Comparison of ENCODE assay signal across 8 cellular contexts in genomic region chr6:16762265-16762546, GRCh38. TPM values are rescaled to one million over a fixed set of nuclear protein-coding genes. Genes with fewer than 3 reads are reported as not detected.
A peak's percentile ranks its signal among the peaks of the same experiment; 100 is the strongest.
DNase-seq lines count a peak whose midpoint lies in the region; ATAC-seq, FAIRE-seq and TF ChIP-seq lines count a peak whose summit lies in the region.

No MANE protein-coding gene starts in this region.

- BruUV-seq in HepG2 (replicated peaks; lab: Mats Ljungman, UMichigan), result no TSS peak

- peak overlapping the region; percentile 13 for H2AFZ ChIP-seq in HepG2 (ENCODE audit: low read length)

- peak overlapping the region; percentile 68 for H3K9ac ChIP-seq in adipocyte (ENCODE audit: low read length)
- peak overlapping the region; percentile 78 for H3K9ac ChIP-seq in HepG2 (ENCODE audit: insufficient read depth, low read depth, low read length)

- H3K27ac ChIP-seq in A549, result peak overlapping the region; percentile 95 to 100
- H3K27ac ChIP-seq in HepG2 (ENCODE audit: extremely low read length, insufficient read depth, low read length), result peak overlapping the region; percentile 76
- H3K27ac ChIP-seq in transverse colon, result peak overlapping the region; percentile 99 to 100 (median 100)

- H3K4me2 ChIP-seq in A549 (peak overlapping the region; percentile 93), HepG2 (ENCODE audit: low read depth, low read length) (peak overlapping the region; percentile 95)

- H4K20me1 ChIP-seq in HepG2 (ENCODE audit: insufficient read depth, low read length), result peaks cover 12% of the 10 kb centered on the region; the same call in 1 of the 2 replicates

- WGBS in A549 (ENCODE audit: missing lambda C conversion rate), result 2% methylated on average over 16 of the region's 21 CpGs
- WGBS in HepG2 (ENCODE audit: low lambda C conversion rate), result under 1% methylated on average over 21 of the region's 21 CpGs
- WGBS in transverse colon (ENCODE audit: low coverage in 1 of 2), 2 donors, result 1% methylated on average over 21 of the region's 21 CpGs; no CpG with 5 or more reads in 1 of the 2 donors

- H3K4me3 ChIP-seq in A549 (peak overlapping the region; percentile 95), adipocyte (ENCODE audit: low read length) (peak overlapping the region; percentile 83), HepG2 (replicated peaks in 1 of 3; ENCODE audit: insufficient read depth in 1 of 3, low read depth in 2 of 3, low read length in 3 of 3) (peak overlapping the region; percentile 74 to 93 (median 92)), transverse colon (peak overlapping the region; percentile 27 to 95 (median 89))

- peaks cover 32% of the 10 kb centered on the region for H3K79me2 ChIP-seq in HepG2 (ENCODE audit: insufficient read depth, low read length)

- TF ChIP-seq CTCF in A549 (IDR thresholded peaks at IDR 0.05) (no peak), HepG2 (CRISPR knock-in tag; IDR thresholded peaks at IDR 0.05) (no peak), transverse colon (IDR thresholded peaks at IDR 0.05) (no peak)

- in situ Hi-C loops in HepG2 (cut with HindIII; ENCODE audit: extremely low pct_ligation_motif_present, low pct_unique_long_range_greater_than_20kb) (loop anchor here (5.0 kb wide), 3 partner anchors 180 to 430 kb away; no protein-coding TSS in a partner anchor), transverse colon (cut with MboI; ENCODE audit: low pct_ligation_motif_present in 1 of 4, low pct_unique_long_range_greater_than_20kb in 1 of 4, low sequenced_read_pairs in 3 of 4) (loop anchor here in 3 of 4 donors (10.0 to 25.0 kb wide), 4 partner anchors 203 to 427 kb away; no protein-coding TSS in a partner anchor)

- ATAC-seq in A549, result peak; percentile 7 to 20; a peak in 5 of 6 replicates
- ATAC-seq in GM18502 (IDR thresholded peaks at IDR 0.05; ENCODE audit: poor library complexity, unreplicated experiment), result peak; percentile 0
- peak; percentile 14 for ATAC-seq in HepG2
- ATAC-seq in HG03520 (IDR thresholded peaks at IDR 0.05; ENCODE audit: unreplicated experiment), result no peak

- no peaks in the 10 kb centered on the region for H3K27me3 ChIP-seq in adipocyte (replicated peaks; ENCODE audit: control insufficient read depth, insufficient read depth, low read length)
- H3K27me3 ChIP-seq in HepG2 (ENCODE audit: control insufficient read depth in 1 of 2, insufficient read depth in 2 of 2, low read length in 2 of 2), result no peaks in the 10 kb centered on the region; a peak in 1 of 5 replicates
- no peaks in the 10 kb centered on the region for H3K27me3 ChIP-seq in transverse colon

- CTCF ChIA-PET in A549 (lab: Yijun Ruan, JAX), result interaction anchor here (0.9 to 4.5 kb wide), 20 partner anchors 8 to 429 kb away, joined by 3 to 33 read pairs (median 6); no protein-coding TSS in a partner anchor
- CTCF ChIA-PET in HepG2 (lab: Yijun Ruan, JAX; ENCODE audit: low intra/inter-chr PET ratio, low total read pairs), result interaction anchor here (0.6 to 1.8 kb wide), 3 partner anchors 9 to 251 kb away, joined by 3 to 5 read pairs (median 4); no protein-coding TSS in a partner anchor

- H3K9me3 ChIP-seq in A549 (no peaks in the 10 kb centered on the region), adipocyte (ENCODE audit: control insufficient read depth, low read length) (no peaks in the 10 kb centered on the region), HepG2 (ENCODE audit: low read length) (no peaks in the 10 kb centered on the region), transverse colon (no peaks in the 10 kb centered on the region)

- DNase-seq in A549 (ENCODE audit: low read depth in 1 of 2, low spot score in 1 of 2) (peak in 1 of 2 experiments; percentile 12), HT1080 (ENCODE audit: low read depth) (peak; percentile 24), adipocyte (ENCODE audit: low read depth) (peak; percentile 59), HepG2 (ENCODE audit: low spot score) (no peak), transverse colon (no peak), medulla oblongata (ENCODE audit: extremely low spot score) (no peak)

- intact Hi-C loops in HepG2 (cut with micrococcal nuclease; ENCODE audit: unreplicated experiment), result loop anchor here (2.0 to 10.0 kb wide), 4 partner anchors 60 to 347 kb away; no protein-coding TSS in a partner anchor
- intact Hi-C loops in transverse colon (cut with DNase I; ENCODE audit: low total_unique reads), result loop anchor here (5.0 to 10.0 kb wide), 2 partner anchors 247 to 430 kb away; no protein-coding TSS in a partner anchor

- POLR2A ChIA-PET in A549 (lab: Yijun Ruan, JAX), result interaction anchor here (0.9 to 2.0 kb wide), 9 partner anchors 9 to 81 kb away, joined by 3 to 10 read pairs (median 5); no protein-coding TSS in a partner anchor
- POLR2A ChIA-PET in HepG2 (lab: Yijun Ruan, JAX), result interaction anchor here (0.6 to 2.6 kb wide), 21 partner anchors 10 to 221 kb away, joined by 3 to 23 read pairs (median 4); no protein-coding TSS in a partner anchor

- peaks cover 59% of the 10 kb centered on the region for H3K4me1 ChIP-seq in A549
- H3K4me1 ChIP-seq in adipocyte (ENCODE audit: control insufficient read depth, insufficient read depth, low read length), result peaks cover 45% of the 10 kb centered on the region
- H3K4me1 ChIP-seq in HepG2 (ENCODE audit: insufficient read depth, low read length), result peaks cover 40% of the 10 kb centered on the region
- H3K4me1 ChIP-seq in transverse colon, result peaks cover 0 to 54% (median 24%) of the 10 kb centered on the region in 4 donors

- no peak for TF ChIP-seq EP300 in A549 (IDR thresholded peaks at IDR 0.05)
- no peak for TF ChIP-seq EP300 in HepG2 (IDR thresholded peaks at IDR 0.05; ENCODE audit: low read depth in 2 of 2, low read length in 2 of 2)
- TF ChIP-seq EP300 in HepG2 (CRISPR knock-in tag; IDR thresholded peaks at IDR 0.05; ENCODE audit: borderline replicate concordance), result no peak
- no peak for TF ChIP-seq EP300 in transverse colon (IDR thresholded peaks at IDR 0.05; ENCODE audit: low read depth)

- no peak for FAIRE-seq in A549 (lab: Jason Lieb, UNC)
- FAIRE-seq in HepG2 (lab: Jason Lieb, UNC), result no peak

- TF ChIP-seq POLR2A in A549 (IDR thresholded peaks at IDR 0.05; ENCODE audit: low read length) (no peak), HepG2 (IDR thresholded peaks at IDR 0.05; ENCODE audit: insufficient read depth in 1 of 2, low read depth in 2 of 2, low read length in 2 of 2) (peak in 1 of 2 experiments; percentile 20; a peak in 2 of 4 replicates), transverse colon (IDR thresholded peaks at IDR 0.05) (no peak)

- no peaks in the 10 kb centered on the region for H3K36me3 ChIP-seq in adipocyte (ENCODE audit: control insufficient read depth, insufficient read depth, low read length, severe bottlenecking)
- no peaks in the 10 kb centered on the region; a peak in 1 of 5 replicates for H3K36me3 ChIP-seq in HepG2 (replicated peaks in 1 of 2; ENCODE audit: control insufficient read depth in 1 of 2, insufficient read depth in 2 of 2, low read length in 2 of 2)
- no peaks in the 10 kb centered on the region for H3K36me3 ChIP-seq in transverse colon

- TF ChIP-seq RAD21 in A549 (conservative IDR thresholded peaks at IDR 0.05 in 1 of 2, IDR thresholded peaks at IDR 0.05 in 1 of 2) (no peak), HepG2 (CRISPR knock-in tag; IDR thresholded peaks at IDR 0.05) (no peak)

TF ChIP-seq in A549, 52 proteins besides CTCF, POLR2A, EP300 and RAD21 (continues in another document):
- TF ChIP-seq EHF (CRISPR knock-in tag; IDR thresholded peaks at IDR 0.05) (no peak), MAFK (IDR thresholded peaks at IDR 0.05; ENCODE audit: partially characterized antibody) (no peak), POLR2AphosphoS2 (conservative IDR thresholded peaks at IDR 0.05; ENCODE audit: low read length) (no peak), BHLHE40 (IDR thresholded peaks at IDR 0.05; ENCODE audit: low read depth, low read length) (no peak)

TF ChIP-seq in HepG2, 621 proteins besides CTCF, POLR2A, EP300 and RAD21 (continues in another document):
- TF ChIP-seq ZNF746 (CRISPR knock-in tag; IDR thresholded peaks at IDR 0.05) (no peak), PHF8 (CRISPR knock-in tag; IDR thresholded peaks at IDR 0.05) (peak; percentile 10; the same call in 1 of the 2 replicates), TMF1 (CRISPR knock-in tag; IDR thresholded peaks at IDR 0.05; ENCODE audit: low read depth) (0 out of 2 replicates have a peak, but pooled peaks have one; percentile 11), ZSCAN20 (CRISPR knock-in tag; IDR thresholded peaks at IDR 0.05; ENCODE audit: borderline replicate concordance) (peak; percentile 45; the same call in 1 of the 2 replicates)

RNA-seq across cellular contexts. Expression of gene ATXN1, which starts 0.9 kb away (rescaled TPM):
- polyA plus RNA-seq in A549 (2011; rRNA removed) (8.3 and 10.5 TPM in 2 replicates), A549 (2017; fragmentation: RNase III; extraction: RNeasy Plus Mini Kit Qiagen cat#74134 plus additional on column Dnase treatment) (2.2 to 3.1 TPM (median 2.9 TPM) in 3 replicates), HepG2 (2011; rRNA removed) (39.5 and 40.2 TPM in 2 replicates)
- 1.9 and 3.4 TPM in 2 replicates for polyA plus RNA-seq in A549 (2012; cell fraction: cytosol; rRNA removed)
- polyA plus RNA-seq in A549 (2012; cell fraction: nucleus; rRNA removed), result 4.3 and 4.5 TPM in 2 replicates
- polyA minus RNA-seq in A549 (2011; rRNA and poly(A)+ RNA removed), result 22.8 and 27.3 TPM in 2 replicates
- 10.3 and 10.4 TPM in 2 replicates for total RNA-seq in HT1080 (2014; rRNA removed; shearing (Covaris generic))
- 11.3 and 14.1 TPM in 2 replicates for polyA plus RNA-seq in HT1080 (2015; cell fraction: cytosol; rRNA removed)
- 26.6 and 27.5 TPM in 2 replicates for polyA plus RNA-seq in HT1080 (2015; cell fraction: nucleus; rRNA removed)
- total RNA-seq in HepG2 (2016; rRNA removed; fragmentation: Illumina TruSeq; extraction: Trizol) (16.3 and 20.7 TPM in 2 replicates), transverse colon (100 to 1,000 TPM in 2 of 4 donors, 10 to 100 TPM in 2; 48.7 to 166 (median 105) TPM)
- 21.4 and 22.2 TPM in 2 replicates for total RNA-seq in HepG2 (2016; cell fraction: cytosol; rRNA removed; fragmentation: Illumina TruSeq; extraction: Trizol; ENCODE audit: low read depth)
- total RNA-seq in HepG2 (2016; cell fraction: insoluble cytoplasmic fraction; rRNA removed; fragmentation: Illumina TruSeq; extraction: Trizol), result 15.7 and 19.7 TPM in 2 replicates
- 19.8 and 25.4 TPM in 2 replicates for total RNA-seq in HepG2 (2016; cell fraction: membrane; rRNA removed; fragmentation: Illumina TruSeq; extraction: Trizol)
- total RNA-seq in HepG2 (2016; cell fraction: nucleus; rRNA removed; fragmentation: Illumina TruSeq; extraction: Trizol), result 49.6 and 54.8 TPM in 2 replicates
- 18.2 and 19.6 TPM in 2 replicates for polyA plus RNA-seq in HepG2 (2011; cell fraction: cytosol; rRNA removed)
- 69.8 and 87.7 TPM in 2 replicates for polyA plus RNA-seq in HepG2 (2011; cell fraction: nucleus; rRNA removed)
- polyA plus RNA-seq in HepG2 (2012), result 20.4 and 28.6 TPM in 2 replicates
- 2.6 and 3.3 TPM in 2 replicates for polyA plus RNA-seq in HepG2 (2016; cell fraction: cytosol; fragmentation: Illumina TruSeq; extraction: Trizol; ENCODE audit: low read depth)
- polyA plus RNA-seq in HepG2 (2016; cell fraction: insoluble cytoplasmic fraction; fragmentation: Illumina TruSeq; extraction: Trizol; ENCODE audit: low read depth), result 12.1 and 12.2 TPM in 2 replicates
- 4.0 and 4.1 TPM in 2 replicates for polyA plus RNA-seq in HepG2 (2016; cell fraction: membrane; fragmentation: Illumina TruSeq; extraction: Trizol; ENCODE audit: low read depth)
- 18.8 TPM in 2 replicates for polyA plus RNA-seq in HepG2 (2016; cell fraction: nucleus; fragmentation: Illumina TruSeq; extraction: Trizol; ENCODE audit: insufficient read depth, low read depth)
- polyA minus RNA-seq in HepG2 (2011; rRNA and poly(A)+ RNA removed; ENCODE audit: low replicate concordance), result 13.4 and 120 TPM in 2 replicates
- 36.1 and 49.7 TPM in 2 replicates for polyA minus RNA-seq in HepG2 (2011; cell fraction: cytosol; rRNA and poly(A)+ RNA removed)
- 200 and 217 TPM in 2 replicates for polyA minus RNA-seq in HepG2 (2011; cell fraction: nucleus; rRNA and poly(A)+ RNA removed)

Comparison
In these comparisons a context has a peak if more than half of its experiments do, and no peak if none do; other contexts are left out.
1. DNase-seq: peak in HT1080 (single experiment) and adipocyte (single experiment); none in HepG2 (single experiment), transverse colon (single experiment) and medulla oblongata (single experiment).
2. Of the 38 proteins assayed by ChIP-seq in both HepG2 and A549: peak only in HepG2: PHF8, TP53 and ZSCAN20; only in A549: none; in both: none; in neither: 34; mixed calls (peak in some experiments, not most) for 1.
3. Peak in every context shown above with its lines, with median percentiles within 50 percentile points of each other: H3K27ac ChIP-seq and H3K4me3 ChIP-seq.